ENCODE assay signal across 8 cellular contexts in genomic region chr14:103391048-103391447, GRCh38. TPM values are rescaled to one million over a fixed set of nuclear protein-coding genes. Genes with fewer than 3 reads are reported as not detected.
DNase-seq lines count a peak whose midpoint lies in the region; ATAC-seq lines count a peak whose summit lies in the region.

No MANE protein-coding gene starts in this region.

- H3K27ac ChIP-seq in GM23248: 0 out of 2 replicates have a peak overlapping the region, but pooled peaks have one; percentile 25

- H3K4me2 ChIP-seq in GM23248 (ENCODE audit: unreplicated experiment): no peak overlapping the region

- H3K4me1 ChIP-seq in GM23248 (ENCODE audit: insufficient read depth): peaks cover 43% of the 10 kb centered on the region

- no peak overlapping the region for H3K9ac ChIP-seq in GM23248

- H3K9me3 ChIP-seq in GM23248 (ENCODE audit: low read depth): no peaks in the 10 kb centered on the region

- no peak overlapping the region for H2AFZ ChIP-seq in GM23248

- H3K4me1 Mint-ChIP-seq in immature natural killer cell: peaks cover 66 to 75% of the 10 kb centered on the region in 2 donors

- H3K9me3 Mint-ChIP-seq in immature natural killer cell: no peaks in the 10 kb centered on the region

- peaks cover 0 to 3% (median 2%) of the 10 kb centered on the region in 3 donors for H3K27me3 Mint-ChIP-seq in immature natural killer cell (ENCODE audit: low read depth in 3 of 3)

- no peaks in the 10 kb centered on the region for H3K9me2 ChIP-seq in GM23248 (ENCODE audit: insufficient read depth)

- ATAC-seq in HG02852 (IDR thresholded peaks at IDR 0.05; ENCODE audit: unreplicated experiment): no peak

- WGBS in GM23248 (ENCODE audit: low coverage in 1 of 2, low lambda C conversion rate in 2 of 2, missing lambda C conversion rate in 2 of 2), 2 experiments: 6 to 11% methylated on average over 4 of the region's 4 CpGs

- H3K27ac Mint-ChIP-seq in immature natural killer cell: peak overlapping the region in 5 of 6 donors; percentile 19 to 83 (median 76)

- H4K20me1 ChIP-seq in GM23248 (ENCODE audit: insufficient read depth): peaks cover 53% of the 10 kb centered on the region

- no peaks in the 10 kb centered on the region for H3K27me3 ChIP-seq in GM23248 (replicated peaks; ENCODE audit: insufficient read depth)

- H3K36me3 ChIP-seq in GM23248 (ENCODE audit: low read depth): no peaks in the 10 kb centered on the region

- DNase-seq in AML-193 (lab: John Stamatoyannopoulos, UW) (peak; percentile 83 to 85), GM23248 (peak; percentile 84), OCI-M1 (lab: John Stamatoyannopoulos, UW) (peak; percentile 87), amniotic epithelial cell (ENCODE audit: low read depth) (peak; percentile 85), immature natural killer cell (peak in 2 of 3 donors; percentile 24 to 40), UCSD-AML1 (lab: John Stamatoyannopoulos, UW; ENCODE audit: unreplicated experiment) (no peak)
- peak; percentile 53 for DNase-seq in stimulated activated CD8-positive, alpha-beta memory T cell treated with anti-CD3 and anti-CD28 coated beads, Interleukin-4, amount 100 ng/mL, for 48 hours

- in situ Hi-C loops in GM23248 (cut with MboI): no loop called here

- H3F3A ChIP-seq in GM23248 (ENCODE audit: insufficient read depth): peaks cover 48% of the 10 kb centered on the region

- H3K79me2 ChIP-seq in GM23248 (ENCODE audit: insufficient read depth): peaks cover 100% of the 10 kb centered on the region

- H3K36me3 Mint-ChIP-seq in immature natural killer cell: no peaks in the 10 kb centered on the region

- no peak overlapping the region for H3K4me3 ChIP-seq in GM23248

- peak overlapping the region in 1 of 5 donors; percentile 38 for H3K4me3 Mint-ChIP-seq in immature natural killer cell

RNA-seq across cellular contexts. Expression of gene MARK3, which starts 5.8 kb away (rescaled TPM):
- 80.6 and 107 TPM in 2 replicates for total RNA-seq in GM23248 (2014; rRNA removed; shearing (Covaris generic))
- 32.3 and 32.9 TPM in 2 replicates for polyA plus RNA-seq in GM23248 (2016; fragmentation: Nextera tagmentation; extraction: Ambion mirVana)
- 10 to 100 TPM; 23.4 to 44.1 (median 25.7) TPM for polyA plus RNA-seq in immature natural killer cell

RNA-seq across cellular contexts. Expression of gene EIF5, which starts 57.0 kb away (rescaled TPM):
- 133 and 156 TPM in 2 replicates for total RNA-seq in GM23248 (2014; rRNA removed; shearing (Covaris generic))
- 502 and 518 TPM in 2 replicates for polyA plus RNA-seq in GM23248 (2016; fragmentation: Nextera tagmentation; extraction: Ambion mirVana)
- polyA plus RNA-seq in immature natural killer cell: 100 to 1,000 TPM; 348 to 443 (median 414) TPM
